In the genomic region with DNA sequence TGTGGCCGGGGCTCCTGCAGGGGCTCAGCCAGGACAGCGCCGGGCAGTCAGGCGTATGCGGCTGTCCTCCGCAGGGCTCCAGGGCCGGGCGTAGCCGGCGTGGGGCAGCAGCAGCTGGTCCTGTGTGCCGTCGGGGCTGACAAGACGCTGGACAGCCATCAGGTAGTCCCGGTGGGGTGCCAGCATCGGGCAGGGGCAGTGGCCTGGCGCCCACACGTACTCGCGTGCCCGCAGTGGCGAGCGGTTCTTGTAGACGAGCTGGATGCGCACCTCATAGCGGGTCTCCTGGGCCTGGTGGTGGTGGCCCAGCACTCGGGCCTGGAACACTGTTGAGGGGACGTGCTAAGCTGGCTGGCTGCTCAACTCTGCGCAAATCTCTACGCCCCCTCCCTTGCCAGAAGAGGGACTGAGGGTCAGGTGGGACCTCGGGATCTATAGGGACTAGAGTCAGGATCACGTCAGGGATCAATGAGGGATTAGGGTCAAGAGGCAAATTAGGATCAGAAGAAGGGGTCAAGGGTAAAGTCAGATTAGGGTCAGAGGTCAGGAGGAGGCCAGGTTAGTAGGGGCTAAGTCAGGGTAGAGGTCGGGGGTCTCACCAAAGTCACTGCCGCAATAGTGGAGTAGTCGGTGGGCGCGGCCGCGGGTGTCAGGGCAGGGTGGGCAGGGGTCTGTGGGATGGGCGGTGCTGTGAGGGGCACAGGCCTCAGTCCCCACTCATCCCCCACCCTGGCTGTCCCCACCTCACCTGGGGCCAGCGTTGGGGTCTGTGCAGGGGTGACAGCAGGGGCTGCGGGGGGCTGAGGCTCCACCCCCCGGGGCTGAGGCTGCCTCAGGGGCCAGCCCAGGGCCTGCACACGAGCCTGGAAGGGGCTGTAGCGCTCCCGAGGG, we compare ENCODE assay signal across 19 cellular contexts. TPM values are rescaled to one million over a fixed set of nuclear protein-coding genes. Genes with fewer than 3 reads are reported as not detected.
DNase-seq lines count a peak whose midpoint lies in the region; ATAC-seq and TF ChIP-seq lines count a peak whose summit lies in the region.
"Had no signal": no experiment of that assay in that cellular context is flagged by ENCODE, and none has a peak within 500 bp of the region (broad histone marks: within the 10 kb centered on the region; RNA-seq: fewer than 3 reads in every experiment).

No MANE protein-coding gene starts in this region.

- H3K36me3 ChIP-seq in breast epithelium (no peaks in the 10 kb centered on the region), vagina (no peaks in the 10 kb centered on the region)
- H3K36me3 ChIP-seq: MG63 had no signal

- POLR2A ChIA-PET in MCF 10A (lab: Yijun Ruan, JAX): interaction anchor here (0.7 kb wide), 1 partner anchor 15 kb away, joined by 3 read pairs; a partner anchor contains a TSS
- POLR2A ChIA-PET in naive thymus-derived CD8-positive, alpha-beta T cell (lab: Charles Lee): interaction anchor here (0.9 kb wide), 1 partner anchor 15 kb away, joined by 3 read pairs; a partner anchor contains a TSS

- peak overlapping the region; percentile 55 for H3K27ac Mint-ChIP-seq in MCF 10A (ENCODE audit: low read depth, unreplicated experiment)
- no peak overlapping the region for H3K27ac Mint-ChIP-seq in chondrocyte (ENCODE audit: unreplicated experiment)
- H3K27ac Mint-ChIP-seq in naive thymus-derived CD8-positive, alpha-beta T cell: peak overlapping the region in 6 of 10 donors; percentile 30 to 94 (median 68)

- intact Hi-C loops in MCF 10A (cut with micrococcal nuclease): no loop called here
- intact Hi-C loops in breast epithelium (cut with DNase I; ENCODE audit: low total_unique reads): no loop called here
- intact Hi-C loops in vagina (cut with DNase I): no loop called here

- H3K9me3 ChIP-seq in breast epithelium (peaks cover 0 to 6% of the 10 kb centered on the region in 2 donors), vagina (no peaks in the 10 kb centered on the region)
- H3K9me3 ChIP-seq: MG63 had no signal

- H3K27ac ChIP-seq in breast epithelium (no peak overlapping the region), vagina (peak overlapping the region; percentile 87)
- H3K27ac ChIP-seq: HL-60, KMS-11 had no signal

- no peak overlapping the region for H3K4me3 Mint-ChIP-seq in MCF 10A (ENCODE audit: unreplicated experiment)
- no peak overlapping the region for H3K4me3 Mint-ChIP-seq in chondrocyte (ENCODE audit: unreplicated experiment)
- H3K4me3 Mint-ChIP-seq in naive thymus-derived CD8-positive, alpha-beta T cell: peak overlapping the region in 3 of 10 donors; percentile 34 to 45 (median 42)

- H3K27me3 ChIP-seq in breast epithelium: no peaks in the 10 kb centered on the region
- H3K27me3 ChIP-seq in vagina: no peaks in the 10 kb centered on the region

- DNase-seq in MCF 10A (ENCODE audit: unreplicated experiment) (no peak), breast epithelium (ENCODE audit: low spot score in 2 of 2) (no peak), chondrocyte (ENCODE audit: low spot score) (peak; percentile 95), vagina (ENCODE audit: extremely low spot score in 2 of 2) (no peak), SW 1271 (lab: John Stamatoyannopoulos, UW) (no peak), EL (no peak), dermis blood vessel endothelial cell (no peak)
- no peak for DNase-seq in naive thymus-derived CD8-positive, alpha-beta T cell
- DNase-seq: Calu3, MG63, NCI-H1417 treated with DMSO at 0.1 percent for 48 hours, NCI-H2029, NCI-H2171 treated with DMSO at 0.1 percent for 48 hours, NCI-H82 had no signal

- peaks cover 23% of the 10 kb centered on the region for H3K36me3 Mint-ChIP-seq in MCF 10A (ENCODE audit: insufficient read depth, unreplicated experiment)
- H3K36me3 Mint-ChIP-seq in chondrocyte (ENCODE audit: low read depth): no peaks in the 10 kb centered on the region
- H3K36me3 Mint-ChIP-seq in naive thymus-derived CD8-positive, alpha-beta T cell: peaks cover 0 to 2% (median 0%) of the 10 kb centered on the region in 3 donors

- ATAC-seq in naive thymus-derived CD8-positive, alpha-beta T cell: no peak
- ATAC-seq: Right ventricle myocardium inferior had no signal

- H3K27me3 Mint-ChIP-seq in MCF 10A (ENCODE audit: insufficient read depth, unreplicated experiment) (no peaks in the 10 kb centered on the region), chondrocyte (ENCODE audit: low read depth) (peaks cover 7% of the 10 kb centered on the region)
- H3K27me3 Mint-ChIP-seq in naive thymus-derived CD8-positive, alpha-beta T cell: peaks cover 0 to 20% (median 2%) of the 10 kb centered on the region in 5 donors

- H3K9me3 Mint-ChIP-seq in MCF 10A (ENCODE audit: unreplicated experiment) (no peaks in the 10 kb centered on the region), chondrocyte (ENCODE audit: low read depth) (no peaks in the 10 kb centered on the region)
- H3K9me3 Mint-ChIP-seq in naive thymus-derived CD8-positive, alpha-beta T cell: no peaks in the 10 kb centered on the region

- no peak overlapping the region for H3K4me3 ChIP-seq in breast epithelium
- no peak overlapping the region for H3K4me3 ChIP-seq in vagina
- H3K4me3 ChIP-seq: MG63 had no signal

- CTCF ChIA-PET in MCF 10A (lab: Yijun Ruan, JAX): no interaction called here

- H3K4me1 Mint-ChIP-seq in MCF 10A (ENCODE audit: insufficient read depth, unreplicated experiment): peaks cover 9% of the 10 kb centered on the region
- H3K4me1 Mint-ChIP-seq in chondrocyte (ENCODE audit: low read depth): peaks cover 12% of the 10 kb centered on the region
- H3K4me1 Mint-ChIP-seq in naive thymus-derived CD8-positive, alpha-beta T cell: peaks cover 11 to 36% (median 20%) of the 10 kb centered on the region in 4 donors

- H3K4me1 ChIP-seq in breast epithelium (peaks cover 0 to 2% of the 10 kb centered on the region in 2 donors), vagina (peaks cover 51% of the 10 kb centered on the region)

- TF ChIP-seq CTCF in MCF 10A (IDR thresholded peaks at IDR 0.05; ENCODE audit: unreplicated experiment) (no peak), breast epithelium (IDR thresholded peaks at IDR 0.05) (no peak), chondrocyte (IDR thresholded peaks at IDR 0.05) (no peak), vagina (IDR thresholded peaks at IDR 0.05) (no peak)

- no peak for TF ChIP-seq POLR2A in breast epithelium (IDR thresholded peaks at IDR 0.05)
- TF ChIP-seq POLR2A in vagina (IDR thresholded peaks at IDR 0.05): no peak

- BruUV-seq in MCF 10A (replicated peaks; lab: Mats Ljungman, UMichigan): no TSS peak

RNA-seq across cellular contexts. Expression of a gene that starts 6.6 kb away (rescaled TPM):
- total RNA-seq in MCF 10A (2022) (11.1 and 13.7 TPM in 2 replicates), breast epithelium (1 to 10 TPM; 1.3 to 3.5 (median 2.1) TPM), chondrocyte (9.1 to 20.3 TPM (median 16.9 TPM) in 3 replicates), vagina (22.6 TPM), dermis blood vessel endothelial cell (0.19 TPM in 1 of 2 replicates, not detected in the other)
- 1 to 10 TPM; 2.5 to 4.5 TPM for total RNA-seq in naive thymus-derived CD8-positive, alpha-beta T cell
- 1 to 10 TPM in 2 of 3 donors, under 1 TPM in 1; 0.47 to 2.9 (median 1.7) TPM for polyA plus RNA-seq in naive thymus-derived CD8-positive, alpha-beta T cell

RNA-seq across cellular contexts. Expression of a gene that starts 15.3 kb away (rescaled TPM):
- total RNA-seq in MCF 10A (2022): 3.8 TPM in 2 replicates
- total RNA-seq in breast epithelium: 10 to 100 TPM in 2 of 3 donors, 1 to 10 TPM in 1; 4.3 to 17.4 (median 11.0) TPM
- 2.7 to 3.9 TPM (median 2.8 TPM) in 3 replicates for total RNA-seq in chondrocyte
- 1 to 10 TPM; 4.8 to 4.9 TPM for total RNA-seq in naive thymus-derived CD8-positive, alpha-beta T cell
- 1 to 10 TPM; 4.7 to 7.7 (median 6.0) TPM for polyA plus RNA-seq in naive thymus-derived CD8-positive, alpha-beta T cell
- 6.1 TPM for total RNA-seq in vagina
- total RNA-seq in dermis blood vessel endothelial cell: 0.34 and 1.0 TPM in 2 replicates

RNA-seq across cellular contexts. Expression of a gene that starts 16.1 kb away (rescaled TPM):
- total RNA-seq in MCF 10A (2022) (3.4 and 3.7 TPM in 2 replicates), breast epithelium (1 to 10 TPM; 2.2 to 10.0 (median 5.9) TPM), chondrocyte (3.3 to 4.0 TPM (median 3.9 TPM) in 3 replicates), vagina (5.4 TPM), dermis blood vessel endothelial cell (0.68 and 1.1 TPM in 2 replicates)
- total RNA-seq in naive thymus-derived CD8-positive, alpha-beta T cell: 10 to 100 TPM; 11.1 to 12.0 TPM
- polyA plus RNA-seq in naive thymus-derived CD8-positive, alpha-beta T cell: 1 to 10 TPM in 2 of 3 donors, under 1 TPM in 1; 0.35 to 1.3 (median 1.2) TPM

RNA-seq across cellular contexts. Expression of a gene that starts 17.6 kb away (rescaled TPM):
- 0.21 and 0.22 TPM in 2 replicates for total RNA-seq in MCF 10A (2022)
- total RNA-seq in breast epithelium: under 1 TPM in 2 of 3 donors, not detected in 1; 0.44 to 0.98 TPM
- total RNA-seq in chondrocyte: 0.12 TPM in 1 of 3 replicates, not detected in the others
- not detected for total RNA-seq in naive thymus-derived CD8-positive, alpha-beta T cell
- polyA plus RNA-seq in naive thymus-derived CD8-positive, alpha-beta T cell: not detected
- total RNA-seq in vagina: 0.49 TPM
- not detected in 2 replicates for total RNA-seq in dermis blood vessel endothelial cell
- total RNA-seq: A172, Calu3, G401, Right ventricle myocardium inferior had no signal

RNA-seq across cellular contexts. Expression of a gene that starts 27.2 kb away (rescaled TPM):
- total RNA-seq in MCF 10A (2022): 36.3 and 40.5 TPM in 2 replicates
- 10 to 100 TPM; 27.7 to 32.8 (median 28.7) TPM for total RNA-seq in breast epithelium
- 23.3 to 24.7 TPM (median 24.2 TPM) in 3 replicates for total RNA-seq in chondrocyte
- total RNA-seq in naive thymus-derived CD8-positive, alpha-beta T cell: 10 to 100 TPM; 58.3 to 59.7 TPM
- polyA plus RNA-seq in naive thymus-derived CD8-positive, alpha-beta T cell: 10 to 100 TPM; 31.3 to 50.3 (median 32.5) TPM
- 25.0 TPM for total RNA-seq in vagina
- 22.0 and 28.1 TPM in 2 replicates for total RNA-seq in dermis blood vessel endothelial cell
